ENCODE assay signal across 19 cellular contexts in genomic region chr6:46953921-46954320, GRCh38. TPM values are rescaled to one million over a fixed set of nuclear protein-coding genes. Genes with fewer than 3 reads are reported as not detected.
DNase-seq lines count a peak whose midpoint lies in the region; ATAC-seq and TF ChIP-seq lines count a peak whose summit lies in the region.
"Had no signal": no experiment of that assay in that cellular context is flagged by ENCODE, and none has a peak within 500 bp of the region (broad histone marks: within the 10 kb centered on the region; RNA-seq: fewer than 3 reads in every experiment).

No MANE protein-coding gene starts in this region.

- H3K27me3 ChIP-seq in right cardiac atrium (ENCODE audit: control insufficient read depth, insufficient read depth) (no peaks in the 10 kb centered on the region), left lung (no peaks in the 10 kb centered on the region), gastrocnemius medialis (no peaks in the 10 kb centered on the region)

- TF ChIP-seq POLR2A in gastrocnemius medialis (IDR thresholded peaks at IDR 0.05) = no peak

- H3K27ac ChIP-seq in right cardiac atrium (ENCODE audit: low read length) (no peak overlapping the region), left lung (peak overlapping the region; percentile 58 to 66), gastrocnemius medialis (peak overlapping the region; percentile 47 to 60 (median 55))
- H3K27ac ChIP-seq: C4-2B had no signal

- WGBS in right cardiac atrium = 69% methylated on average over 4 of the region's 4 CpGs

- H3K9me3 ChIP-seq in right cardiac atrium (ENCODE audit: control insufficient read depth, low read length) (no peaks in the 10 kb centered on the region), left lung (no peaks in the 10 kb centered on the region), gastrocnemius medialis (no peaks in the 10 kb centered on the region)

- H3K4me3 ChIP-seq in right cardiac atrium (ENCODE audit: low read length) = peak overlapping the region; percentile 51
- H3K4me3 ChIP-seq in left lung = peak overlapping the region; percentile 13 to 43
- H3K4me3 ChIP-seq in gastrocnemius medialis = peak overlapping the region; percentile 24 to 45 (median 41)

- ATAC-seq in right cardiac atrium = no peak
- ATAC-seq in left ventricle myocardium superior = no peak
- no peak for ATAC-seq in left lung
- ATAC-seq in gastrocnemius medialis = no peak

- DNase-seq in right cardiac atrium = no peak
- no peak for DNase-seq in left ventricle myocardium superior
- DNase-seq in left lung = no peak
- no peak for DNase-seq in gastrocnemius medialis
- no peak for DNase-seq in central memory CD4-positive, alpha-beta T cell
- no peak for DNase-seq in medulla oblongata (ENCODE audit: extremely low spot score)
- no peak for DNase-seq in SKM-1 treated with dmso at 0.1 percent for 144 hours (lab: John Stamatoyannopoulos, UW; ENCODE audit: unreplicated experiment)
- DNase-seq: AML-193, DMS79, Kasumi-1, NCI-H1105 treated with DMSO at 0.1 percent for 48 hours, NCI-H1694 treated with DMSO at 0.1 percent for 48 hours, NCI-H2227 treated with DMSO at 0.1 percent for 48 hours, NCI-H510A treated with DMSO at 0.1 percent for 48 hours, NCI-H82, OCI-M1, SIG-M5 had no signal

- H3K36me3 ChIP-seq in left lung (no peaks in the 10 kb centered on the region), gastrocnemius medialis (no peaks in the 10 kb centered on the region)

- in situ Hi-C loops in gastrocnemius medialis (cut with MboI; ENCODE audit: low sequenced_read_pairs in 4 of 4) = no loop called here

- no peak for TF ChIP-seq CTCF in left lung (IDR thresholded peaks at IDR 0.05)
- no peak for TF ChIP-seq CTCF in gastrocnemius medialis (IDR thresholded peaks at IDR 0.05 in 4 of 5, conservative IDR thresholded peaks at IDR 0.05 in 1 of 5)

- intact Hi-C loops in right cardiac atrium (cut with DNase I) (no loop called here), left ventricle myocardium superior (cut with micrococcal nuclease) (no loop called here), left lung (cut with DNase I) (no loop called here), gastrocnemius medialis (cut with DNase I; ENCODE audit: low total_unique reads) (no loop called here)

- H3K4me1 ChIP-seq in right cardiac atrium (ENCODE audit: control insufficient read depth, insufficient read depth, low read length) = peaks cover 4% of the 10 kb centered on the region
- H3K4me1 ChIP-seq in left lung = peaks cover 13 to 22% of the 10 kb centered on the region in 2 donors
- H3K4me1 ChIP-seq in gastrocnemius medialis = peaks cover 4 to 8% of the 10 kb centered on the region in 2 donors

RNA-seq across cellular contexts. Expression of gene ADGRF5, which starts 32.2 kb away (rescaled TPM):
- total RNA-seq in right cardiac atrium (10 to 100 TPM; 27.1 to 61.9 (median 40.4) TPM), left ventricle myocardium superior (45.9 TPM), left lung (100 to 1,000 TPM; 219 to 357 TPM), gastrocnemius medialis (10 to 100 TPM; 27.6 to 49.2 (median 41.0) TPM)
- 23.9 TPM for polyA plus RNA-seq in right cardiac atrium
- polyA plus RNA-seq: H1 had no signal
